In genomic region chr7:1062296-1063294, GRCh38 we compare ENCODE assay signal across 11 cellular contexts. TPM values are rescaled to one million over a fixed set of nuclear protein-coding genes. Genes with fewer than 3 reads are reported as not detected.
DNase-seq lines count a peak whose midpoint lies in the region; ATAC-seq and TF ChIP-seq lines count a peak whose summit lies in the region.
"Had no signal": no experiment of that assay in that cellular context is flagged by ENCODE, and none has a peak within 500 bp of the region (broad histone marks: within the 10 kb centered on the region; RNA-seq: fewer than 3 reads in every experiment).

No MANE protein-coding gene starts in this region.

- no peaks in the 10 kb centered on the region for H3K9me3 Mint-ChIP-seq in Calu3 (ENCODE audit: low read depth, unreplicated experiment)
- no peaks in the 10 kb centered on the region for H3K9me3 Mint-ChIP-seq in T-helper 2 cell treated with Interferon-gamma antibody and Interleukin-4, amounts not matched to agents 5 μg/mL and 100 μg/mL, for 36 hours

- no peak for DNase-seq in HEK293T (ENCODE audit: extremely low spot score)
- no peak for DNase-seq in Calu3
- DNase-seq in GF-D8 (lab: John Stamatoyannopoulos, UW), result no peak
- no peak for DNase-seq in T-helper 2 cell treated with Interferon-gamma antibody and Interleukin-4, amounts not matched to agents 5 μg/mL and 100 μg/mL, for 36 hours (ENCODE audit: low spot score)
- DNase-seq: activated CD4-positive, alpha-beta T cell treated with anti-CD3 and anti-CD28 coated beads for 48 hours; DND-41; stimulated activated CD4-positive, alpha-beta T cell treated with anti-CD3 and anti-CD28 coated beads, Interleukin-4, amount 100 ng/mL, for 24 hours had no signal

- no peaks in the 10 kb centered on the region for H3K27me3 Mint-ChIP-seq in Calu3 (ENCODE audit: unreplicated experiment)
- H3K27me3 Mint-ChIP-seq in T-helper 2 cell treated with Interferon-gamma antibody and Interleukin-4, amounts not matched to agents 5 μg/mL and 100 μg/mL, for 36 hours (ENCODE audit: low read depth), result no peaks in the 10 kb centered on the region

- no peak overlapping the region for H3K27ac Mint-ChIP-seq in Calu3 (ENCODE audit: unreplicated experiment)
- no peak overlapping the region for H3K27ac Mint-ChIP-seq in T-helper 2 cell treated with Interferon-gamma antibody and Interleukin-4, amounts not matched to agents 5 μg/mL and 100 μg/mL, for 36 hours

- H3K4me3 Mint-ChIP-seq in Calu3 (ENCODE audit: low read depth, unreplicated experiment), result no peak overlapping the region
- H3K4me3 Mint-ChIP-seq in T-helper 2 cell treated with Interferon-gamma antibody and Interleukin-4, amounts not matched to agents 5 μg/mL and 100 μg/mL, for 36 hours, result no peak overlapping the region

- peaks cover 11% of the 10 kb centered on the region for H3K36me3 Mint-ChIP-seq in Calu3 (ENCODE audit: insufficient read depth, unreplicated experiment)
- peaks cover 7% of the 10 kb centered on the region for H3K36me3 Mint-ChIP-seq in T-helper 2 cell treated with Interferon-gamma antibody and Interleukin-4, amounts not matched to agents 5 μg/mL and 100 μg/mL, for 36 hours (ENCODE audit: low read depth)

- ATAC-seq in GM18517 (IDR thresholded peaks at IDR 0.05; ENCODE audit: unreplicated experiment), result peak; percentile 67
- peak; percentile 59 for ATAC-seq in GM21528 (IDR thresholded peaks at IDR 0.05; ENCODE audit: low FRiP score, unreplicated experiment)
- peak; percentile 73 for ATAC-seq in HG03432 (IDR thresholded peaks at IDR 0.05; ENCODE audit: unreplicated experiment)
- peak; percentile 59 for ATAC-seq in esophagus mucosa

- no peaks in the 10 kb centered on the region for H3K4me1 Mint-ChIP-seq in Calu3 (ENCODE audit: low read depth, unreplicated experiment)
- peaks cover 14% of the 10 kb centered on the region for H3K4me1 Mint-ChIP-seq in T-helper 2 cell treated with Interferon-gamma antibody and Interleukin-4, amounts not matched to agents 5 μg/mL and 100 μg/mL, for 36 hours (ENCODE audit: low read depth)

- CTCF ChIA-PET in HEK293T (lab: Yijun Ruan, JAX) (no interaction called here), Calu3 (lab: Charles Lee) (interaction anchor here (0.6 kb wide), 1 partner anchor 447 kb away, joined by 3 read pairs; no protein-coding TSS in a partner anchor)

- intact Hi-C loops in Calu3 (cut with micrococcal nuclease; ENCODE audit: unreplicated experiment), result no loop called here

- TF ChIP-seq CTCF in Calu3 (IDR thresholded peaks at IDR 0.05; ENCODE audit: unreplicated experiment), result no peak

- POLR2A ChIA-PET in HEK293T (lab: Yijun Ruan, JAX), result no interaction called here

- BruUV-seq in Calu3 (replicated peaks; lab: Mats Ljungman, UMichigan), result no TSS peak

TF ChIP-seq in HEK293T, 16 proteins besides CTCF, POLR2A, EP300 and RAD21:
- no peak for TF ChIP-seq HDGF (IDR thresholded peaks at IDR 0.05; ENCODE audit: borderline replicate concordance)
- no peak for TF ChIP-seq ZNF384 (IDR thresholded peaks at IDR 0.05)

RNA-seq across cellular contexts. Expression of gene GPR146, which starts 18.2 kb away (rescaled TPM):
- total RNA-seq in esophagus mucosa, result 2.3 TPM
- total RNA-seq in Calu3 (2022), result 0.66 and 1.8 TPM in 2 replicates

RNA-seq across cellular contexts. Expression of gene GPER1, which starts 25.3 kb away (rescaled TPM):
- total RNA-seq in esophagus mucosa (1.6 TPM), Calu3 (2022) (0.26 and 1.1 TPM in 2 replicates)
